In genomic region chr21:45013271-45013841, GRCh38 we compare ENCODE assay signal across 14 cellular contexts.
DNase-seq lines count a peak whose midpoint lies in the region; ATAC-seq, FAIRE-seq and TF ChIP-seq lines count a peak whose summit lies in the region.
"Had no signal": no experiment of that assay in that cellular context is flagged by ENCODE, and none has a peak within 500 bp of the region (broad histone marks: within the 10 kb centered on the region; RNA-seq: fewer than 3 reads in every experiment).

No MANE protein-coding gene starts in this region.

- H4K8ac ChIP-seq in neuronal stem cell (ENCODE audit: low read depth, low read length), result no peak overlapping the region

- H3K9ac ChIP-seq in neuronal stem cell (ENCODE audit: low read depth, low read length, poor library complexity), result no peak overlapping the region

- H3K4me3 Mint-ChIP-seq in immature natural killer cell, result no peak overlapping the region
- H3K4me3 Mint-ChIP-seq: activated T-cell treated with anti-CD3 and anti-CD28 coated beads, Interleukin-2, amount 50 U/mL, for 4 hours; brain; CD4-positive, alpha-beta T cell had no signal

- H2AK5ac ChIP-seq in neuronal stem cell (ENCODE audit: low read depth, low read length), result peak overlapping the region; percentile 97

- no peaks in the 10 kb centered on the region for H3K36me3 ChIP-seq in BE2C
- no peaks in the 10 kb centered on the region for H3K36me3 ChIP-seq in neuronal stem cell (replicated peaks in 1 of 2; ENCODE audit: control insufficient read depth in 2 of 2, insufficient read depth in 2 of 2, low read length in 2 of 2)

- H3K4me1 Mint-ChIP-seq in immature natural killer cell, result peaks cover 7 to 8% of the 10 kb centered on the region in 2 donors

- ATAC-seq in HG03095 (IDR thresholded peaks at IDR 0.05; ENCODE audit: unreplicated experiment), result no peak
- ATAC-seq: activated T-cell treated with anti-CD3 and anti-CD28 coated beads, Interleukin-2, amount 50 U/mL, for 4 hours had no signal

- no peaks in the 10 kb centered on the region for H3K9me3 Mint-ChIP-seq in immature natural killer cell
- H3K9me3 Mint-ChIP-seq: activated T-cell treated with anti-CD3 and anti-CD28 coated beads, Interleukin-2, amount 50 U/mL, for 4 hours; CD4-positive, alpha-beta T cell had no signal

- peak overlapping the region; percentile 62 for H4K91ac ChIP-seq in neuronal stem cell (ENCODE audit: low read depth, low read length, poor library complexity)

- peak overlapping the region; percentile 21 for H3K23ac ChIP-seq in neuronal stem cell (ENCODE audit: low read depth, low read length, poor library complexity)

- H3K4me2 ChIP-seq in neuronal stem cell (ENCODE audit: insufficient read depth, low read length, poor library complexity, severe bottlenecking), result no peak overlapping the region

- WGBS in neuronal stem cell (ENCODE audit: extremely low coverage in 2 of 2, insufficient read length in 2 of 2, insufficient replicate concordance in 1 of 2), 2 donors, result no CpG with 5 or more reads among the region's 19 CpGs

- no peaks in the 10 kb centered on the region for H3K79me1 ChIP-seq in neuronal stem cell (ENCODE audit: low read depth, low read length)

- no peak overlapping the region for H3K27ac Mint-ChIP-seq in immature natural killer cell
- H3K27ac Mint-ChIP-seq: CD4-positive, alpha-beta T cell had no signal

- peak overlapping the region; percentile 98 for H2BK15ac ChIP-seq in neuronal stem cell (ENCODE audit: low read length)

- H3K27me3 ChIP-seq in BE2C (no peaks in the 10 kb centered on the region), neuronal stem cell (ENCODE audit: control insufficient read depth in 3 of 3, insufficient read depth in 3 of 3, low read depth in 1 of 3, low read length in 3 of 3) (peaks cover 0 to 29% (median 14%) of the 10 kb centered on the region in 3 experiments)

- H3K4ac ChIP-seq in neuronal stem cell (ENCODE audit: low read length), result no peak overlapping the region

- H3K14ac ChIP-seq in neuronal stem cell (ENCODE audit: low read length), result no peak overlapping the region

- peak overlapping the region; percentile 71 for H2BK5ac ChIP-seq in neuronal stem cell (ENCODE audit: low read length)

- DNase-seq in BE2C (peak; percentile 8), NCI-H69 (lab: John Stamatoyannopoulos, UW) (peak; percentile 36), fibroblast of villous mesenchyme (ENCODE audit: low read depth) (no peak), neuronal stem cell (ENCODE audit: low spot score) (no peak), immature natural killer cell (no peak), DMS153 (lab: John Stamatoyannopoulos, UW) (no peak), HTR-8/SVneo (ENCODE audit: insufficient read length, low spot score) (no peak)
- DNase-seq: activated T-cell treated with anti-CD3 and anti-CD28 coated beads, Interleukin-2, amount 50 U/mL, for 4 hours; GOT3; NCI-H1436 treated with DMSO at 0.1 percent for 48 hours; NCI-H774 had no signal

- H3K4me3 ChIP-seq in BE2C (ENCODE audit: low read depth, low read length), result no peak overlapping the region
- H3K4me3 ChIP-seq in fibroblast of villous mesenchyme (ENCODE audit: low read depth, low read length), result no peak overlapping the region
- H3K4me3 ChIP-seq in neuronal stem cell (ENCODE audit: low read length in 2 of 2), result no peak overlapping the region

- peaks cover 6 to 10% (median 6%) of the 10 kb centered on the region in 3 donors for H3K27me3 Mint-ChIP-seq in immature natural killer cell (ENCODE audit: low read depth in 3 of 3)

- H3K27ac ChIP-seq in neuronal stem cell (replicated peaks; ENCODE audit: low read length), result no peak overlapping the region

- H3K18ac ChIP-seq in neuronal stem cell (ENCODE audit: low read length), result peak overlapping the region; percentile 94

- H2BK12ac ChIP-seq in neuronal stem cell (ENCODE audit: low read length), result peak overlapping the region; percentile 98

- FAIRE-seq in HTR-8/SVneo (lab: Jason Lieb, UNC), result no peak

- peak overlapping the region; percentile 81 for H2BK120ac ChIP-seq in neuronal stem cell (ENCODE audit: low read depth, low read length)

- H3K9me3 ChIP-seq in BE2C (no peaks in the 10 kb centered on the region), neuronal stem cell (replicated peaks in 1 of 2; ENCODE audit: control insufficient read depth in 2 of 2, insufficient read depth in 1 of 2, low read depth in 1 of 2, low read length in 2 of 2) (peaks cover 1 to 3% of the 10 kb centered on the region in 2 donors)

- peaks cover 0 to 3% (median 2%) of the 10 kb centered on the region in 3 donors for H3K36me3 Mint-ChIP-seq in immature natural killer cell
- H3K36me3 Mint-ChIP-seq: brain had no signal

- no peaks in the 10 kb centered on the region for H3K4me1 ChIP-seq in BE2C
- peaks cover 26 to 35% of the 10 kb centered on the region in 2 donors for H3K4me1 ChIP-seq in neuronal stem cell (ENCODE audit: control insufficient read depth in 2 of 2, insufficient read depth in 1 of 2, low read depth in 1 of 2, low read length in 2 of 2)

- H2AFZ ChIP-seq in neuronal stem cell (ENCODE audit: low read length), result no peak overlapping the region

- TF ChIP-seq CTCF in BE2C (IDR thresholded peaks at IDR 0.05; ENCODE audit: low read depth, low read length) (no peak), fibroblast of villous mesenchyme (IDR thresholded peaks at IDR 0.05; ENCODE audit: insufficient read depth, low read depth, low read length) (peak; percentile 3)

Comparison
In these comparisons a context has a peak if more than half of its experiments do, and no peak if none do; other contexts are left out.
1. DNase-seq: peak in BE2C (single experiment) and NCI-H69 (single experiment); none in fibroblast of villous mesenchyme (single experiment), neuronal stem cell (single experiment), immature natural killer cell (0 of 3), DMS153 (single experiment) and HTR-8/SVneo (single experiment).